27 cellular contexts compared by ENCODE assay signal in genomic region chr2:148000095-148000494, GRCh38.
"Had no signal": no experiment of that assay in that cellular context is flagged by ENCODE, and none has a peak within 500 bp of the region (broad histone marks: within the 10 kb centered on the region; RNA-seq: fewer than 3 reads in every experiment).

No MANE protein-coding gene starts in this region.

- H3K4me1 Mint-ChIP-seq: nephron, neural progenitor cell had no signal

- H3K36me3 Mint-ChIP-seq: stimulated activated effector memory CD8-positive, alpha-beta T cell treated with anti-CD3 and anti-CD28 coated beads, Interleukin-12 subunit alpha, Interleukin-12 subunit beta, amount 100 ng/mL, for 72 hours had no signal

- H3K4me3 ChIP-seq: neural progenitor cell, ovary, psoas muscle, right lobe of liver, sigmoid colon, stomach, thoracic aorta, thyroid gland, tibial nerve, upper lobe of left lung, vagina had no signal

- H3K9me3 ChIP-seq: ovary, sigmoid colon, thyroid gland had no signal

- H3K27me3 Mint-ChIP-seq: progenitor cell of endocrine pancreas; stimulated activated naive B cell treated with anti-CD40 and anti-IgM and Interleukin-4, amounts not matched to agents 10 μg/mL and 1 μg/mL and 100 μg/mL, for 72 hours; stimulated activated naive CD8-positive, alpha-beta T cell treated with anti-CD3 and anti-CD28 coated beads, Interleukin-15, Interleukin-2, amounts not matched to agents 100 ng/mL and 50 ng/mL, for 24 hours had no signal

- H3K27ac Mint-ChIP-seq: nephron; neural progenitor cell; progenitor cell of endocrine pancreas; stimulated activated effector memory CD8-positive, alpha-beta T cell treated with anti-CD3 and anti-CD28 coated beads, Interleukin-12 subunit alpha, Interleukin-12 subunit beta, amount 100 ng/mL, for 72 hours; stimulated activated naive CD8-positive, alpha-beta T cell treated with anti-CD3 and anti-CD28 coated beads, Interleukin-15, Interleukin-2, amounts not matched to agents 100 ng/mL and 50 ng/mL, for 24 hours had no signal

- ATAC-seq: psoas muscle; right cardiac atrium; right lobe of liver; stimulated activated effector memory CD8-positive, alpha-beta T cell treated with anti-CD3 and anti-CD28 coated beads, Interleukin-12 subunit alpha, Interleukin-12 subunit beta, amount 100 ng/mL, for 72 hours; stimulated activated naive B cell treated with anti-CD40 and anti-IgM and Interleukin-4, amounts not matched to agents 10 μg/mL and 1 μg/mL and 100 μg/mL, for 72 hours had no signal

- H3K4me1 ChIP-seq: parathyroid adenoma, right lobe of liver, thyroid gland, tibial nerve, upper lobe of left lung had no signal

- H3K36me3 ChIP-seq: ovary, right lobe of liver, thoracic aorta, thyroid gland, vagina had no signal

- H3K4me3 Mint-ChIP-seq: nephron; neural progenitor cell; stimulated activated effector memory CD8-positive, alpha-beta T cell treated with anti-CD3 and anti-CD28 coated beads, Interleukin-12 subunit alpha, Interleukin-12 subunit beta, amount 100 ng/mL, for 72 hours; stimulated activated naive B cell treated with anti-CD40 and anti-IgM and Interleukin-4, amounts not matched to agents 10 μg/mL and 1 μg/mL and 100 μg/mL, for 72 hours; stimulated activated naive CD8-positive, alpha-beta T cell treated with anti-CD3 and anti-CD28 coated beads, Interleukin-15, Interleukin-2, amounts not matched to agents 100 ng/mL and 50 ng/mL, for 24 hours had no signal

- DNase-seq: occipital lobe; ovary; posterior cingulate gyrus; psoas muscle; right cardiac atrium; right lobe of liver; sigmoid colon; small intestine; stimulated activated CD4-positive, alpha-beta T cell treated with anti-CD3 and anti-CD28 coated beads, Interleukin-15, amount 100 ng/mL, for 24 hours; stimulated activated CD4-positive, alpha-beta T cell treated with anti-CD3 and anti-CD28 coated beads, Interleukin-2, amount 100 ng/mL, for 24 hours; stimulated activated CD4-positive, alpha-beta T cell treated with anti-CD3 and anti-CD28 coated beads, Interleukin-2, amount 100 ng/mL, for 48 hours; stimulated activated CD4-positive, alpha-beta T cell treated with anti-CD3 and anti-CD28 coated beads, Interleukin-4, amount 100 ng/mL, for 24 hours; stimulated activated naive B cell treated with anti-CD40 and anti-IgM and Interleukin-4, amounts not matched to agents 10 μg/mL and 1 μg/mL and 100 μg/mL, for 72 hours; stimulated activated naive CD4-positive, alpha-beta T cell treated with Interleukin-2 at 50 U/mL for 16 hours; stomach; thyroid gland; trophoblast cell; upper lobe of left lung had no signal

- H3K27ac ChIP-seq: ovary, parathyroid adenoma, psoas muscle, right lobe of liver, sigmoid colon, stomach, thoracic aorta, thyroid gland, tibial nerve, upper lobe of left lung, vagina had no signal

- H3K27me3 ChIP-seq: neural progenitor cell, ovary, right lobe of liver, sigmoid colon, stomach, thyroid gland, tibial nerve, upper lobe of left lung, vagina had no signal
